1 cellular context compared by ENCODE assay signal in genomic region chr6:110589865-110590513, GRCh38.
TF ChIP-seq lines count a peak whose summit lies in the region.

No MANE protein-coding gene starts in this region.

TF ChIP-seq in GM12878, 131 proteins besides CTCF, POLR2A, EP300 and RAD21 (continued from another document and continues in another):
- TF ChIP-seq BCLAF1 (IDR thresholded peaks at IDR 0.05) (no peak), IRF4 (IDR thresholded peaks at IDR 0.05; ENCODE audit: low read depth, low read length) (peak; percentile 18; the same call in 1 of the 2 replicates), ATF3 (IDR thresholded peaks at IDR 0.05; ENCODE audit: borderline replicate concordance, extremely low read depth, low read depth, low read length) (no peak), IRF3 (IDR thresholded peaks at IDR 0.05) (no peak), CBFB (IDR thresholded peaks at IDR 0.05; ENCODE audit: low read depth) (0 out of 2 replicates have a peak, but pooled peaks have one; percentile 35), ZNF687 (IDR thresholded peaks at IDR 0.05) (peak; percentile 80), EZH2 (IDR thresholded peaks at IDR 0.05; ENCODE audit: borderline replicate concordance, control insufficient read depth, low read depth, low read length) (no peak), IKZF1 (conservative IDR thresholded peaks at IDR 0.05) (peak; percentile 66), GATAD2B (conservative IDR thresholded peaks at IDR 0.05; ENCODE audit: low read depth) (peak; percentile 56; the same call in 1 of the 2 replicates), BCL11A (IDR thresholded peaks at IDR 0.05; ENCODE audit: low read depth, low read length) (peak; percentile 81; the same call in 1 of the 2 replicates), IRF5 (IDR thresholded peaks at IDR 0.05; ENCODE audit: borderline replicate concordance) (no peak), SREBF1 (IDR thresholded peaks at IDR 0.05; ENCODE audit: low read length) (no peak), NFXL1 (IDR thresholded peaks at IDR 0.05; ENCODE audit: borderline replicate concordance) (no peak), ATF7 (IDR thresholded peaks at IDR 0.05; ENCODE audit: low read depth) (peak; percentile 83), JUND (IDR thresholded peaks at IDR 0.05; ENCODE audit: low read depth, low read length) (peak; percentile 10; the same call in 1 of the 2 replicates), CREB1 (IDR thresholded peaks at IDR 0.05; ENCODE audit: low read depth) (peak; percentile 8; the same call in 1 of the 2 replicates), ATF2 (IDR thresholded peaks at IDR 0.05; ENCODE audit: low read length) (no peak), CREM (IDR thresholded peaks at IDR 0.05; ENCODE audit: low read depth) (peak; percentile 50; the same call in 1 of the 2 replicates), HDAC6 (IDR thresholded peaks at IDR 0.05; ENCODE audit: unreplicated experiment) (no peak), SPI1 (IDR thresholded peaks at IDR 0.05; ENCODE audit: borderline replicate concordance, insufficient read depth, low read depth, low read length) (peak; percentile 96), MAX (IDR thresholded peaks at IDR 0.05; ENCODE audit: low read depth, low read length) (no peak), PAX5 (IDR thresholded peaks at IDR 0.05; ENCODE audit: borderline replicate concordance, low read depth, low read length) (peak; percentile 21; the same call in 1 of the 2 replicates), FOS (IDR thresholded peaks at IDR 0.05; ENCODE audit: borderline replicate concordance, extremely low read depth, insufficient read length) (no peak), NBN (IDR thresholded peaks at IDR 0.05) (peak; percentile 79), TAF1 (IDR thresholded peaks at IDR 0.05; ENCODE audit: borderline replicate concordance, low read depth, low read length) (no peak), MEF2A (IDR thresholded peaks at IDR 0.05; ENCODE audit: insufficient read depth, low read depth, low read length) (0 out of 2 replicates have a peak, but pooled peaks have one; percentile 5), SIX5 (IDR thresholded peaks at IDR 0.05; ENCODE audit: low read depth, low read length, severe bottlenecking) (no peak), NFIC (IDR thresholded peaks at IDR 0.05; ENCODE audit: low read depth, low read length) (no peak), RUNX3 (IDR thresholded peaks at IDR 0.05; ENCODE audit: low read length) (peak; percentile 48), MYB (IDR thresholded peaks at IDR 0.05; ENCODE audit: borderline replicate concordance, low read depth, low read length) (no peak), MLLT1 (IDR thresholded peaks at IDR 0.05) (no peak), EED (IDR thresholded peaks at IDR 0.05; ENCODE audit: low read depth) (peak; percentile 18; the same call in 1 of the 2 replicates), PRDM15 (CRISPR knock-in tag; IDR thresholded peaks at IDR 0.05) (no peak), IKZF2 (IDR thresholded peaks at IDR 0.05) (peak; percentile 62 to 76; a peak in 2 of 4 replicates), MTA2 (IDR thresholded peaks at IDR 0.05; ENCODE audit: low read depth) (peak; percentile 94), TBL1XR1 (IDR thresholded peaks at IDR 0.05; ENCODE audit: low read depth, low read length) (no peak), BHLHE40 (IDR thresholded peaks at IDR 0.05; ENCODE audit: borderline replicate concordance in 1 of 2, low read depth in 2 of 2, low read length in 1 of 2) (peak in 1 of 2 experiments; percentile 56; a peak in 2 of 4 replicates), PAX8 (IDR thresholded peaks at IDR 0.05) (no peak), RBBP5 (conservative IDR thresholded peaks at IDR 0.05) (no peak), RAD51 (IDR thresholded peaks at IDR 0.05) (no peak), SMAD1 (IDR thresholded peaks at IDR 0.05; ENCODE audit: low read depth, partially characterized antibody) (peak; percentile 20), CBX5 (IDR thresholded peaks at IDR 0.05; ENCODE audit: low read depth) (peak; percentile 68; the same call in 1 of the 2 replicates), KLF5 (IDR thresholded peaks at IDR 0.05; ENCODE audit: partially characterized antibody) (no peak), TCF7 (IDR thresholded peaks at IDR 0.05; ENCODE audit: borderline replicate concordance) (peak; percentile 88), FOXK2 (IDR thresholded peaks at IDR 0.05) (peak; percentile 47; the same call in 1 of the 2 replicates), SMARCA5 (IDR thresholded peaks at IDR 0.05) (peak; percentile 62), ZBED1 (IDR thresholded peaks at IDR 0.05; ENCODE audit: borderline replicate concordance) (peak; percentile 77; the same call in 1 of the 2 replicates)
